8 cellular contexts compared by ENCODE assay signal in the genomic region with DNA sequence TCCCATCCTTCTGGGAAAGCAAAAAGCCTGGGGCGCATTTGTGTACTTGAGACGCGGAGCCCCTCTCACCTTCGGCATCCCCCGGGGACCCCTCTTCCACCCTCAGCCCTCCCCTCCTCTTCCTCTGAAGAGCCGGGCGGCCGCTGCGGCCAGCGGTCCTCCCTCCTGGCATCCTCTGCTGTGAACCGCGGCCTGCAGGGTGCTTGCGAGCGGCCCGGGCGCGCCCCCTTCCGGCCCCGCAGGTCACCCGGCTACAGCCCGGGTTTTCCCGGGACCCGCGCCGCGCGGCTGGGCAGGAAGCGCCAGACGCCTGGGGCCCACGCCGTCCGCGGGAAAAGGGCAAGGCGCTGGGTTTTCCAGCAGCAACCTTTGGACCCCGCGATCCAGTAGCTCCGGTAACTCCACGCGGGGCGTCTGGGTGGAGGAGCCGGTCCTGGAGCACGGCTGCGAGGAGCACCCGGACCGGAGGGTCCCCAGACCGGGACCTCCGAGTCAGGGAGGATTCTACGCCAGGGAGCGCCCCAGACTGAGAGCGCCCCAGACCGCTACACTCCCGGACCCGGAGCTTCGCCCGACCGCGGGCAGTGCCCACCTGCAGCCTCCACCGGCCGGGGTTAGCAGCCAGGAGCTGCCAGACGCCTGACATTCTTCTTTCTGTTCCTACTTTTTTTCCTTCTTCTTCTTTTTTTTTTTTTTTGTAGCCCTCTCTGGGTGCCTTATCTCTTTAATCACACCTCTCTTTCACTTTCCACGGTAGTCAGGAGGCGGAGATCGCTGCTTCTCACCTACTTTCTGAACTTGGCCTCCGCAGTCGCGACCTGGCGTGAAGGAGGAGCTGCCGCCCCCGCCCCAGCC. TPM values are rescaled to one million over a fixed set of nuclear protein-coding genes. Genes with fewer than 3 reads are reported as not detected.
DNase-seq lines count a peak whose midpoint lies in the region; TF ChIP-seq lines count a peak whose summit lies in the region.

Gene IL18R1, plus strand, starts transcription at position 271 of the 855 bp plus-strand sequence. CDS start 6,865 bp downstream, outside the sequence.

- peak; percentile 81 for DNase-seq in HCEC 1CT
- DNase-seq in MG63 = peak; percentile 79
- peak; percentile 86 for DNase-seq in UCSD-AML1 (lab: John Stamatoyannopoulos, UW; ENCODE audit: unreplicated experiment)
- peak; percentile 71 for DNase-seq in MCF 10A (ENCODE audit: unreplicated experiment)
- peak; percentile 85 for DNase-seq in iPS-NIHi7 (ENCODE audit: extremely low spot score)
- peak; percentile 32 for DNase-seq in smooth muscle cell of the brain vasculature (ENCODE audit: low read depth, low spot score)
- DNase-seq in NCI-H187 treated with DMSO at 0.1 percent for 48 hours (lab: John Stamatoyannopoulos, UW) = no peak

- BruUV-seq in MCF 10A (replicated peaks; lab: Mats Ljungman, UMichigan) = no TSS peak

- no peaks in the 10 kb centered on the region for H3K27me3 Mint-ChIP-seq in MCF 10A (ENCODE audit: insufficient read depth, unreplicated experiment)

- H3K36me3 ChIP-seq in MG63 = no peaks in the 10 kb centered on the region

- no peaks in the 10 kb centered on the region for H3K27me3 ChIP-seq in MG63

- no peaks in the 10 kb centered on the region for H3K9me3 ChIP-seq in MG63

- H3K4me3 Mint-ChIP-seq in MCF 10A (ENCODE audit: unreplicated experiment) = peak within 1 kb of the TSS; percentile 87

- peaks cover 19% of the 10 kb centered on the region for H3K4me1 Mint-ChIP-seq in MCF 10A (ENCODE audit: insufficient read depth, unreplicated experiment)

- peak; percentile 62 for TF ChIP-seq CTCF in GM12872 (IDR thresholded peaks at IDR 0.05; ENCODE audit: insufficient read depth, low read depth, low read length)
- peak; percentile 85 for TF ChIP-seq CTCF in MCF 10A (IDR thresholded peaks at IDR 0.05; ENCODE audit: unreplicated experiment)

- peaks cover 10% of the 10 kb centered on the region for H3K36me3 Mint-ChIP-seq in MCF 10A (ENCODE audit: insufficient read depth, unreplicated experiment)

- POLR2A ChIA-PET in MCF 10A (lab: Yijun Ruan, JAX) = interaction anchor here (1.1 kb wide), 1 partner anchor 114 kb away, joined by 4 read pairs; no protein-coding TSS in a partner anchor

- no peaks in the 10 kb centered on the region for H3K9me3 Mint-ChIP-seq in MCF 10A (ENCODE audit: unreplicated experiment)

- CTCF ChIA-PET in MCF 10A (lab: Yijun Ruan, JAX) = interaction anchor here (0.6 to 1.4 kb wide), 38 partner anchors 12 to 605 kb away, joined by 3 to 18 read pairs (median 4); no protein-coding TSS in a partner anchor

- intact Hi-C loops in MCF 10A (cut with micrococcal nuclease) = loop anchor here (1.0 to 5.0 kb wide), 5 partner anchors 101 to 473 kb away; no protein-coding TSS in a partner anchor

- H3K4me3 ChIP-seq in MG63 = peak within 1 kb of the TSS; percentile 55

- H3K27ac Mint-ChIP-seq in MCF 10A (ENCODE audit: low read depth, unreplicated experiment) = peak within 1 kb of the TSS; percentile 68

RNA-seq across cellular contexts. Expression of gene IL18R1, which starts in this region (rescaled TPM):
- not detected in 2 replicates for total RNA-seq in MG63 (2014; rRNA removed; shearing (Covaris generic); ENCODE audit: low replicate concordance)
- total RNA-seq in MCF 10A (2022) = 3.5 and 6.7 TPM in 2 replicates

Comparison
In these comparisons a context has a peak if more than half of its experiments do, and no peak if none do; other contexts are left out.
1. Peak in DNase-seq and H3K4me3 ChIP-seq in MG63; RNA of the gene not detected or under 1 TPM.